11 cellular contexts compared by ENCODE assay signal in the genomic region with DNA sequence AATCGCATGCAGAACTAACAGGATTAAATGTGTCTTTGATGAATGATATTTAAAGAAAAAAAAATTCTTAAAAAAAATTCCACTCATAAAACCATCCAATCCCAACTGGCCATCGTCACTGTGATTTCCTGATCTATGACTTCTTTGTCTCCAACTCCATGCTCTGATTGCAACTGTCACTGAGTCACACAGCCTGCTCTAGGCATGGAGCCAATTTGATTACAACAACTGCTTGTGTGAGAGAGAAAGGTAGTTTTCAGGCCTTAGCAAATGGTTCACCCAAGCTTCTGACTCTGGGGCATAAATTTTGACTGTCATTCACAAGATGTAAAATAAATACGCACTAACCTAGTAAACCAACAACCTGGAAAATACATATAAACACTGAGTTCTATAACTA. TPM values are rescaled to one million over a fixed set of nuclear protein-coding genes. Genes with fewer than 3 reads are reported as not detected.
A peak's percentile ranks its signal among the peaks of the same experiment; 100 is the strongest.
DNase-seq lines count a peak whose midpoint lies in the region; ATAC-seq and TF ChIP-seq lines count a peak whose summit lies in the region.
"Had no signal": no experiment of that assay in that cellular context is flagged by ENCODE, and none has a peak within 500 bp of the region (broad histone marks: within the 10 kb centered on the region; RNA-seq: fewer than 3 reads in every experiment).

No MANE protein-coding gene starts in this region.

- H3K36me3 ChIP-seq in colonic mucosa, result no peaks in the 10 kb centered on the region

- CTCF ChIA-PET in activated CD4-positive, alpha-beta T cell treated with anti-CD3 and anti-CD28 coated beads for 36 hours (lab: Charles Lee), result interaction anchor here (1.0 kb wide), 1 partner anchor 9 kb away, joined by 3 read pairs; no protein-coding TSS in a partner anchor

- no peak overlapping the region for H3K4me3 ChIP-seq in colonic mucosa

- no peak for ATAC-seq in activated CD4-positive, alpha-beta T cell treated with anti-CD3 and anti-CD28 coated beads for 36 hours
- no peak for ATAC-seq in HG02981 (IDR thresholded peaks at IDR 0.05; ENCODE audit: unreplicated experiment)

- no peaks in the 10 kb centered on the region for H3K4me1 Mint-ChIP-seq in activated CD4-positive, alpha-beta T cell treated with anti-CD3 and anti-CD28 coated beads for 36 hours
- H3K4me1 Mint-ChIP-seq: CD4-positive, alpha-beta memory T cell had no signal

- H3K36me3 Mint-ChIP-seq in activated CD4-positive, alpha-beta T cell treated with anti-CD3 and anti-CD28 coated beads for 36 hours (ENCODE audit: low read depth), result no peaks in the 10 kb centered on the region
- H3K36me3 Mint-ChIP-seq: CD4-positive, alpha-beta memory T cell had no signal

- H3K27me3 ChIP-seq in colonic mucosa, result no peaks in the 10 kb centered on the region

- no peaks in the 10 kb centered on the region for H3K9me3 ChIP-seq in colonic mucosa

- no peak overlapping the region for H3K27ac Mint-ChIP-seq in activated CD4-positive, alpha-beta T cell treated with anti-CD3 and anti-CD28 coated beads for 36 hours
- H3K27ac Mint-ChIP-seq: CD4-positive, alpha-beta memory T cell had no signal

- H3K27me3 Mint-ChIP-seq in activated CD4-positive, alpha-beta T cell treated with anti-CD3 and anti-CD28 coated beads for 36 hours, result peaks cover 1% of the 10 kb centered on the region

- peak overlapping the region; percentile 33 for H3K27ac ChIP-seq in colonic mucosa

- H3K9me3 Mint-ChIP-seq in activated CD4-positive, alpha-beta T cell treated with anti-CD3 and anti-CD28 coated beads for 36 hours (ENCODE audit: low read depth), result no peaks in the 10 kb centered on the region
- H3K9me3 Mint-ChIP-seq: CD4-positive, alpha-beta memory T cell had no signal

- H3K4me3 Mint-ChIP-seq in activated CD4-positive, alpha-beta T cell treated with anti-CD3 and anti-CD28 coated beads for 36 hours, result no peak overlapping the region
- H3K4me3 Mint-ChIP-seq: CD4-positive, alpha-beta memory T cell had no signal

- no peak overlapping the region for H3K9ac ChIP-seq in colonic mucosa (ENCODE audit: low read depth in 2 of 2, low read length in 2 of 2)

- no peak for TF ChIP-seq CTCF in colonic mucosa (IDR thresholded peaks at IDR 0.05)

- in situ Hi-C loops in ACHN (cut with HindIII; ENCODE audit: low pct_ligation_motif_present, low pct_unique_long_range_greater_than_20kb, low sequenced_read_pairs), result no loop called here

- peak; percentile 77 for DNase-seq in ACHN
- DNase-seq in LoVo (ENCODE audit: low spot score), result peak; percentile 92
- peak; percentile 87 for DNase-seq in colonic mucosa
- DNase-seq in left kidney (ENCODE audit: low read depth, low spot score), result peak; percentile 35
- no peak for DNase-seq in activated CD4-positive, alpha-beta T cell treated with anti-CD3 and anti-CD28 coated beads for 36 hours
- no peak for DNase-seq in stimulated activated CD4-positive, alpha-beta T cell treated with anti-CD3 and anti-CD28 coated beads, Interleukin-4, amount 100 ng/mL, for 4 hours
- no peak for DNase-seq in NCI-H1436 treated with DMSO at 0.1 percent for 48 hours (lab: John Stamatoyannopoulos, UW)
- DNase-seq: CD4-positive, alpha-beta memory T cell; NCI-H226; stimulated activated naive CD4-positive, alpha-beta T cell had no signal

- peaks cover 4% of the 10 kb centered on the region for H3K4me1 ChIP-seq in colonic mucosa

- intact Hi-C loops in colonic mucosa (cut with DNase I), result no loop called here
- intact Hi-C loops in activated CD4-positive, alpha-beta T cell treated with anti-CD3 and anti-CD28 coated beads for 36 hours (cut with DNase I, micrococcal nuclease), result no loop called here

- POLR2A ChIA-PET in activated CD4-positive, alpha-beta T cell treated with anti-CD3 and anti-CD28 coated beads for 36 hours (lab: Charles Lee), result interaction anchor here (0.6 kb wide), 1 partner anchor 118 kb away, joined by 3 read pairs; no protein-coding TSS in a partner anchor

RNA-seq across cellular contexts. Expression of a gene that starts 25.8 kb away (rescaled TPM):
- total RNA-seq in colonic mucosa, result 10 to 100 TPM; 26.8 to 28.0 TPM
- total RNA-seq in activated CD4-positive, alpha-beta T cell treated with anti-CD3 and anti-CD28 coated beads for 36 hours, result under 1 TPM; 0.90 to 0.96 TPM

Comparison
In these comparisons a context has a peak if more than half of its experiments do, and no peak if none do; other contexts are left out.
1. DNase-seq: peak in ACHN (single experiment), LoVo (single experiment), colonic mucosa (single experiment) and left kidney (single experiment); none in activated CD4-positive, alpha-beta T cell treated with anti-CD3 and anti-CD28 coated beads for 36 hours (single experiment), stimulated activated CD4-positive, alpha-beta T cell treated with anti-CD3 and anti-CD28 coated beads, Interleukin-4, amount 100 ng/mL, for 4 hours (0 of 2) and NCI-H1436 treated with DMSO at 0.1 percent for 48 hours (single experiment).
2. RNA of a gene that starts 25.8 kb away (total RNA-seq): 26.8 to 28.0 TPM in colonic mucosa; 0.90 to 0.96 TPM in activated CD4-positive, alpha-beta T cell treated with anti-CD3 and anti-CD28 coated beads for 36 hours; every median in the first group is over 10 times any median in the second.